ENCODE assay signal across 2 cellular contexts in genomic region chr1:75594327-75594726, GRCh38.
A peak's percentile ranks its signal among the peaks of the same experiment; 100 is the strongest.
TF ChIP-seq lines count a peak whose summit lies in the region.

No MANE protein-coding gene starts in this region.

TF ChIP-seq in HepG2, 621 proteins besides CTCF, POLR2A, EP300 and RAD21:
- TF ChIP-seq ZNF280D (CRISPR knock-in tag; IDR thresholded peaks at IDR 0.05) (no peak), KDM1A (CRISPR knock-in tag; IDR thresholded peaks at IDR 0.05) (no peak), NFATC3 (CRISPR knock-in tag; IDR thresholded peaks at IDR 0.05) (no peak), MAFK (conservative IDR thresholded peaks at IDR 0.05 in 1 of 2, IDR thresholded peaks at IDR 0.05 in 1 of 2; ENCODE audit: low read length in 2 of 2) (peak; percentile 58 to 91), MAFF (IDR thresholded peaks at IDR 0.05; ENCODE audit: low read depth, low read length) (peak; percentile 83; the same call in 1 of the 2 replicates)

TF ChIP-seq in K562, 482 proteins besides CTCF, POLR2A, EP300 and RAD21:
- TF ChIP-seq HDAC1 (IDR thresholded peaks at IDR 0.05) (no peak), PTRF (tag; IDR thresholded peaks at IDR 0.05) (no peak), MAFG (tag; conservative IDR thresholded peaks at IDR 0.05) (peak; percentile 63), DACH1 (IDR thresholded peaks at IDR 0.05; ENCODE audit: partially characterized antibody) (no peak), SP1 (CRISPR knock-in tag; IDR thresholded peaks at IDR 0.05) (no peak), CHD7 (IDR thresholded peaks at IDR 0.05; ENCODE audit: low read depth, low read length) (no peak), TCF7L2 (IDR thresholded peaks at IDR 0.05; ENCODE audit: low read depth, low read length) (no peak), MAFK (IDR thresholded peaks at IDR 0.05; ENCODE audit: low read length) (peak; percentile 62; the same call in 1 of the 2 replicates), ZBTB17 (CRISPR knock-in tag; IDR thresholded peaks at IDR 0.05) (no peak), ZNF316 (IDR thresholded peaks at IDR 0.05) (peak; percentile 94), TFAM (CRISPR knock-in tag; conservative IDR thresholded peaks at IDR 0.05) (no peak), C11orf30 (IDR thresholded peaks at IDR 0.05; ENCODE audit: low read depth) (peak; percentile 78), BHLHE40 (IDR thresholded peaks at IDR 0.05; ENCODE audit: low read length) (no peak), GTF2E2 (tag; IDR thresholded peaks at IDR 0.05) (no peak), PRPF4 (IDR thresholded peaks at IDR 0.05; ENCODE audit: insufficient read depth, low read depth, low read length, poor library complexity, severe bottlenecking) (no peak), ZBED1 (IDR thresholded peaks at IDR 0.05) (no peak), IRF9 (tag; IDR thresholded peaks at IDR 0.05) (no peak), ZNF586 (CRISPR knock-in tag; conservative IDR thresholded peaks at IDR 0.05) (no peak), HINFP (tag; conservative IDR thresholded peaks at IDR 0.05; ENCODE audit: low read depth) (no peak), ZBTB1 (CRISPR knock-in tag; IDR thresholded peaks at IDR 0.05; ENCODE audit: borderline replicate concordance, low read depth) (no peak), ZNF445 (CRISPR knock-in tag; IDR thresholded peaks at IDR 0.05; ENCODE audit: low read depth) (no peak), MAZ (CRISPR knock-in tag; conservative IDR thresholded peaks at IDR 0.05 in 1 of 2, IDR thresholded peaks at IDR 0.05 in 1 of 2) (no peak), HMGN3 (IDR thresholded peaks at IDR 0.05; ENCODE audit: borderline replicate concordance, extremely low read depth, insufficient read length, low read depth, low read length) (no peak), ZNF239 (CRISPR knock-in tag; IDR thresholded peaks at IDR 0.05) (no peak), MBD1 (CRISPR knock-in tag; IDR thresholded peaks at IDR 0.05) (no peak), MEF2A (IDR thresholded peaks at IDR 0.05; ENCODE audit: control insufficient read depth, low read depth, low read length) (no peak), NFXL1 (CRISPR knock-in tag; IDR thresholded peaks at IDR 0.05) (no peak), FOSL1 (tag; conservative IDR thresholded peaks at IDR 0.05) (no peak), FOXA1 (IDR thresholded peaks at IDR 0.05; ENCODE audit: borderline replicate concordance) (no peak), ZNF57 (CRISPR knock-in tag; IDR thresholded peaks at IDR 0.05) (no peak), MAFF (IDR thresholded peaks at IDR 0.05; ENCODE audit: low read length) (peak; percentile 74; the same call in 1 of the 2 replicates)
